ENCODE assay signal across 25 cellular contexts in the genomic region with DNA sequence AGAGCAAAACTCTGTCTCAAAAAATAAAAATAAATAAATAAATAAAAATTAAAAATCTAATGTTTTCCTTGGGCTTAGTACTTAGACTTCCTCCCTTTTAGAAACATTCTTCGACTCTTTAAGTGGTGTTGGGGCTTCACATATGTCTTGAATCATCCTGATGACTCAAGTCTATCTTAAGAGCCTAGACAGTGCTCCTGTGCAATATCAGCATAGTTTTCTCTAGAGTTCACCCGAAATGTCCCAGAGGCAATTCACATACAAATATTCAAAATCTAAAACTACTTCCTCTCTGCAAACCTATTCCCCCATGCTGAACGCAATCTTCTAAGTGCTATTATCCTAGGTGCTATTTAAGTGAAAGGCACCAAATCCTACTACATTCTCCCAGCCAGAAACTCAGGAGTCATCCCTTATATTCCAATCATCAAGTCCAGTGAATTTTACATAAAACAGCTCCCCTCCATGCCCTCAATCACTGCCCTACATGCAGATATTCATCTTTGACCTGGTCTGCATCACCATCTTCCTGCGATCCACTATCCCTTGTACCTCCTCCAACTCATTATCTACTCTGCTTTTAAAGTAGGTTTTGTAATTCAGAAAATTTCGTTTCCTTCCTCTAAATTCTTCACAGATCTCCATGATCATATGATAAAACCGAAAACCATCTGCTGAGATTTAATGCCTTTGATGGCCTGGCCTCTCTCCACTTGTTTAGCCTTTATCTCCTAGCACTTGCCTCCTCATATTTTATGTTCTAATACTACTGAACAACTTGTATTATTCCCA.
DNase-seq lines count a peak whose midpoint lies in the region; ATAC-seq, FAIRE-seq and TF ChIP-seq lines count a peak whose summit lies in the region.
"Had no signal": no experiment of that assay in that cellular context is flagged by ENCODE, and none has a peak within 500 bp of the region (broad histone marks: within the 10 kb centered on the region; RNA-seq: fewer than 3 reads in every experiment).

No MANE protein-coding gene starts in this region.

- H3K4me1 ChIP-seq in astrocyte (ENCODE audit: insufficient read depth, low read length) (peaks cover 5% of the 10 kb centered on the region), foreskin keratinocyte (peaks cover 24% of the 10 kb centered on the region), ovary (ENCODE audit: insufficient read depth) (no peaks in the 10 kb centered on the region)

- H3K4me3 Mint-ChIP-seq in astrocyte (ENCODE audit: unreplicated experiment) = no peak overlapping the region
- H3K4me3 Mint-ChIP-seq: activated CD8-positive, alpha-beta T cell treated with anti-CD3 and anti-CD28 coated beads, Interleukin-2, amount 10 ng/mL, durations not matched to agents 7 days and 5 days; dendritic cell treated with granulocyte-macrophage colony-stimulating factor and Interleukin-4, amounts not matched to agents 40 ng/mL and 50 ng/mL, for 4 days had no signal

- H3K79me2 ChIP-seq in astrocyte (ENCODE audit: insufficient read depth, low read length) = peaks cover 16% of the 10 kb centered on the region

- CTCF ChIA-PET in HEK293T (lab: Yijun Ruan, JAX) = no interaction called here

- no peaks in the 10 kb centered on the region for H3K27me3 Mint-ChIP-seq in astrocyte (ENCODE audit: low read depth, unreplicated experiment)
- H3K27me3 Mint-ChIP-seq: dendritic cell treated with granulocyte-macrophage colony-stimulating factor and Interleukin-4, amounts not matched to agents 40 ng/mL and 50 ng/mL, for 4 days had no signal

- H3K36me3 Mint-ChIP-seq in astrocyte (ENCODE audit: low read depth, unreplicated experiment) = peaks cover 2% of the 10 kb centered on the region

- no peak overlapping the region for H2AFZ ChIP-seq in astrocyte (ENCODE audit: low read depth, low read length)

- POLR2A ChIA-PET in HEK293T (lab: Yijun Ruan, JAX) = interaction anchor here (1.3 kb wide), 1 partner anchor 210 kb away, joined by 3 read pairs; no protein-coding TSS in a partner anchor

- peak; percentile 29 for FAIRE-seq in astrocyte (lab: Jason Lieb, UNC)
- FAIRE-seq: small intestine had no signal

- no peak overlapping the region for H3K27ac Mint-ChIP-seq in astrocyte (ENCODE audit: unreplicated experiment)
- H3K27ac Mint-ChIP-seq: activated CD8-positive, alpha-beta T cell treated with anti-CD3 and anti-CD28 coated beads, Interleukin-2, amount 10 ng/mL, durations not matched to agents 7 days and 5 days; dendritic cell treated with granulocyte-macrophage colony-stimulating factor and Interleukin-4, amounts not matched to agents 40 ng/mL and 50 ng/mL, for 4 days had no signal

- no peaks in the 10 kb centered on the region for H3K4me1 Mint-ChIP-seq in astrocyte (ENCODE audit: low read depth, unreplicated experiment)

- H3K27ac ChIP-seq in astrocyte (ENCODE audit: low read depth, low read length) (no peak overlapping the region), foreskin keratinocyte (no peak overlapping the region), ovary (no peak overlapping the region)
- H3K27ac ChIP-seq: C4-2B, heart left ventricle, neutrophil had no signal

- H3K9ac ChIP-seq in astrocyte (ENCODE audit: low read length) = no peak overlapping the region

- TF ChIP-seq EP300 in ovary (IDR thresholded peaks at IDR 0.05) = no peak

- H3K4me2 ChIP-seq in astrocyte (ENCODE audit: low read length) = no peak overlapping the region

- intact Hi-C loops in ovary (cut with DNase I) = no loop called here

- H3K27me3 ChIP-seq in astrocyte (ENCODE audit: insufficient read depth, low read length) = no peaks in the 10 kb centered on the region
- no peaks in the 10 kb centered on the region for H3K27me3 ChIP-seq in foreskin keratinocyte
- no peaks in the 10 kb centered on the region for H3K27me3 ChIP-seq in ovary
- H3K27me3 ChIP-seq: heart left ventricle, neutrophil had no signal

- no peak for TF ChIP-seq POLR2A in ovary (IDR thresholded peaks at IDR 0.05)

- TF ChIP-seq CTCF in AG10803 (conservative IDR thresholded peaks at IDR 0.05; ENCODE audit: low read length) (no peak), HFF-Myc (IDR thresholded peaks at IDR 0.05; ENCODE audit: low read depth, low read length, missing control alignments) (no peak), astrocyte (IDR thresholded peaks at IDR 0.05; ENCODE audit: insufficient read depth, low read depth, low read length) (no peak), foreskin keratinocyte (conservative IDR thresholded peaks at IDR 0.05) (no peak), ovary (IDR thresholded peaks at IDR 0.05) (no peak)

- 83 to 90% (median 89%) methylated on average over 6 of the region's 6 CpGs for WGBS in ovary, 3 donors

- H3K36me3 ChIP-seq in astrocyte (ENCODE audit: insufficient read depth, low read length) = no peaks in the 10 kb centered on the region
- no peaks in the 10 kb centered on the region for H3K36me3 ChIP-seq in ovary
- H3K36me3 ChIP-seq: heart left ventricle, neutrophil had no signal

- no peaks in the 10 kb centered on the region for H3K9me3 ChIP-seq in astrocyte (ENCODE audit: insufficient read depth, low read depth, low read length)
- no peaks in the 10 kb centered on the region for H3K9me3 ChIP-seq in ovary
- H3K9me3 ChIP-seq: heart left ventricle, neutrophil had no signal

- ATAC-seq in foreskin keratinocyte (peak; percentile 34), HG03521 (IDR thresholded peaks at IDR 0.05; ENCODE audit: unreplicated experiment) (no peak), GM19023 (IDR thresholded peaks at IDR 0.05; ENCODE audit: unreplicated experiment) (no peak)
- ATAC-seq: activated CD8-positive, alpha-beta T cell treated with anti-CD3 and anti-CD28 coated beads, Interleukin-2, amount 10 ng/mL, durations not matched to agents 7 days and 5 days; heart left ventricle; Panc1 had no signal

- peak; percentile 46 for DNase-seq in AG10803 (ENCODE audit: low read depth)
- DNase-seq in HFF-Myc (ENCODE audit: extremely low read depth, low read depth) = peak; percentile 20
- DNase-seq in astrocyte (ENCODE audit: low read depth) = peak; percentile 33
- peak in 1 of 2 donors; percentile 58 for DNase-seq in foreskin keratinocyte
- DNase-seq in ovary = no peak
- DNase-seq in HEK293T (ENCODE audit: extremely low spot score) = no peak
- DNase-seq: activated CD4-positive, alpha-beta T cell treated with anti-CD3 and anti-CD28 coated beads for 1 hour; activated CD8-positive, alpha-beta T cell treated with anti-CD3 and anti-CD28 coated beads, Interleukin-2, amount 10 ng/mL, durations not matched to agents 7 days and 5 days; activated naive CD4-positive, alpha-beta T cell treated with Interleukin-2 at 50 U/mL for 16 hours; caudate nucleus; heart left ventricle; KBM-7; mesendoderm; NCI-H146; NCI-H524 treated with DMSO at 0.1 percent for 48 hours; small intestine; stimulated activated CD4-positive, alpha-beta T cell treated with anti-CD3 and anti-CD28 coated beads, Interleukin-1b, Interleukin-23, amount 100 ng/mL, for 48 hours; substantia nigra; T-helper 1 cell had no signal

- no peak overlapping the region for H3K4me3 ChIP-seq in AG10803 (ENCODE audit: low read length)
- H3K4me3 ChIP-seq in HFF-Myc (replicated peaks; ENCODE audit: low read depth, low read length) = no peak overlapping the region
- H3K4me3 ChIP-seq in astrocyte (ENCODE audit: insufficient read depth, low read depth, low read length) = no peak overlapping the region
- no peak overlapping the region for H3K4me3 ChIP-seq in ovary
- H3K4me3 ChIP-seq: heart left ventricle had no signal

- peaks cover 4% of the 10 kb centered on the region for H3K9me3 Mint-ChIP-seq in astrocyte (ENCODE audit: unreplicated experiment)
- H3K9me3 Mint-ChIP-seq: dendritic cell treated with granulocyte-macrophage colony-stimulating factor and Interleukin-4, amounts not matched to agents 40 ng/mL and 50 ng/mL, for 4 days had no signal

- no peaks in the 10 kb centered on the region for H4K20me1 ChIP-seq in astrocyte (ENCODE audit: insufficient read depth, low read length)

TF ChIP-seq in HEK293T, 16 proteins besides CTCF, POLR2A, EP300 and RAD21:
- no peak for TF ChIP-seq SP1 (IDR thresholded peaks at IDR 0.05)
- TF ChIP-seq, protein P1, sequence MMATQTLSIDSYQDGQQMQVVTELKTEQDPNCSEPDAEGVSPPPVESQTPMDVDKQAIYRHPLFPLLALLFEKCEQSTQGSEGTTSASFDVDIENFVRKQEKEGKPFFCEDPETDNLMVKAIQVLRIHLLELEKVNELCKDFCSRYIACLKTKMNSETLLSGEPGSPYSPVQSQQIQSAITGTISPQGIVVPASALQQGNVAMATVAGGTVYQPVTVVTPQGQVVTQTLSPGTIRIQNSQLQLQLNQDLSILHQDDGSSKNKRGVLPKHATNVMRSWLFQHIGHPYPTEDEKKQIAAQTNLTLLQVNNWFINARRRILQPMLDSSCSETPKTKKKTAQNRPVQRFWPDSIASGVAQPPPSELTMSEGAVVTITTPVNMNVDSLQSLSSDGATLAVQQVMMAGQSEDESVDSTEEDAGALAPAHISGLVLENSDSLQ (IDR thresholded peaks at IDR 0.05) = no peak
- TF ChIP-seq L3MBTL2 (conservative IDR thresholded peaks at IDR 0.05) = no peak
- no peak for TF ChIP-seq ZNF384 (IDR thresholded peaks at IDR 0.05)
- TF ChIP-seq ELF4 (IDR thresholded peaks at IDR 0.05) = no peak

Comparison
In these comparisons a context has a peak if more than half of its experiments do, and no peak if none do; other contexts are left out.
1. DNase-seq: peak in AG10803 (single experiment), HFF-Myc (single experiment) and astrocyte (single experiment); none in ovary (0 of 5) and HEK293T (single experiment).